ENCODE assay signal across 9 cellular contexts in the genomic region with DNA sequence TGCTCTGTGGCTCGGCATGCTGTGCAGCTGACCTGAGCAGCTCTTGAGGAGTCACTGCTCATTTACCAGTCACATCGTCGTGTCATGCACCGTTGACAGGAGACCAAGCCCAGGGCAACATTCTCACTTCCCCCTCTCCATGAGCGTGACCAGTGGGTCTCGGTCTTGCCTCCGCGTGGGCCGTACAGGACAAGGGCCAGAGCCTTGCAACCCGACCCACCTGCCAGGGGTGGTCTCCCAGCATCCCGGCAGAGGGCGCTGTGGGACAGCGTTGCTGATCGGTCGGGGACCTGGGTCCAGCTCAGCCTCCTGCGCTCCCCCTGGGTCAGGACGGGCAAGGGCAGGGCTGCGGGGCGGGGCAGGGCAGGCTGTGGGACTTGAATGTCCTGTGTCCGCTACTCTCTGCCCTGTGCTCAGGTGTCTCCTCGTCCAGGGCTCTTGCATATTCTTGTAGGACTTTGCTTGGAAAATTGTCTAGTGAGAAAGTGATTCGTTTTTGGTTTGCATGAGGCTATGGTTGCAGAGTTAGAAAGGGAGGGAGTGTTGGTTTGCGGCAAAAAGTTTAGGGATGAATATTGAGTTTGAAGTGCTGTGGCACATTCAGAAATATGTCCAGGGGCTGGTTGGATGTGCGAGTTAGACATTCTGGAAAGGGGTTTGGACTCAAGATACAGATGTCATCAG. TPM values are rescaled to one million over a fixed set of nuclear protein-coding genes. Genes with fewer than 3 reads are reported as not detected.
DNase-seq lines count a peak whose midpoint lies in the region; ATAC-seq, FAIRE-seq and TF ChIP-seq lines count a peak whose summit lies in the region.
"Had no signal": no experiment of that assay in that cellular context is flagged by ENCODE, and none has a peak within 500 bp of the region (broad histone marks: within the 10 kb centered on the region; RNA-seq: fewer than 3 reads in every experiment).

No MANE protein-coding gene starts in this region.

- DNase-seq in Calu3 (peak; percentile 96), HTR-8/SVneo (ENCODE audit: insufficient read length, low spot score) (peak; percentile 89), PC-3 (peak; percentile 88), fibroblast of mammary gland (ENCODE audit: low read depth) (peak; percentile 77), neural crest cell (ENCODE audit: low read depth, low spot score) (peak; percentile 95), stomach (peak; percentile 89)
- DNase-seq in activated T-cell treated with anti-CD3 and anti-CD28 coated beads, Interleukin-2, amount 50 U/mL, for 24 hours, result peak; percentile 90

- H3K27me3 Mint-ChIP-seq in Calu3 (ENCODE audit: unreplicated experiment) (no peaks in the 10 kb centered on the region), neural crest cell (ENCODE audit: low read depth) (peaks cover 4% of the 10 kb centered on the region)
- peaks cover 10% of the 10 kb centered on the region for H3K27me3 Mint-ChIP-seq in activated T-cell treated with anti-CD3 and anti-CD28 coated beads, Interleukin-2, amount 50 U/mL, for 24 hours

- H3K36me3 Mint-ChIP-seq in Calu3 (ENCODE audit: insufficient read depth, unreplicated experiment), result peaks cover 7% of the 10 kb centered on the region
- H3K36me3 Mint-ChIP-seq in activated T-cell treated with anti-CD3 and anti-CD28 coated beads, Interleukin-2, amount 50 U/mL, for 24 hours (ENCODE audit: low read depth), result peaks cover 22% of the 10 kb centered on the region
- peaks cover 10% of the 10 kb centered on the region for H3K36me3 Mint-ChIP-seq in neural crest cell (ENCODE audit: low read depth)

- H4K20me1 ChIP-seq in PC-3 (ENCODE audit: low read length), result peaks cover 6% of the 10 kb centered on the region; the same call in 1 of the 2 replicates

- H3K9me3 ChIP-seq in PC-3 (ENCODE audit: low read length), result no peaks in the 10 kb centered on the region
- H3K9me3 ChIP-seq in stomach, result no peaks in the 10 kb centered on the region

- H3K36me3 ChIP-seq in PC-3 (ENCODE audit: low read depth, low read length) (peaks cover 16% of the 10 kb centered on the region), stomach (peaks cover 15 to 21% (median 20%) of the 10 kb centered on the region in 4 donors)

- POLR2A ChIA-PET in PC-3 (lab: Charles Lee; ENCODE audit: unreplicated experiment), result interaction anchor here (0.6 kb wide), 2 partner anchors 53 to 381 kb away, joined by 3 to 5 read pairs; no protein-coding TSS in a partner anchor

- H3K9me2 ChIP-seq in PC-3 (replicated peaks; ENCODE audit: low read length), result no peaks in the 10 kb centered on the region

- peak overlapping the region; percentile 64 for H3K4me2 ChIP-seq in PC-3 (ENCODE audit: low read length)

- H3K79me2 ChIP-seq in PC-3 (ENCODE audit: low read length), result no peaks in the 10 kb centered on the region

- TF ChIP-seq EP300 in stomach (IDR thresholded peaks at IDR 0.05), result no peak

- no peaks in the 10 kb centered on the region for H3K9me3 Mint-ChIP-seq in Calu3 (ENCODE audit: low read depth, unreplicated experiment)
- no peaks in the 10 kb centered on the region for H3K9me3 Mint-ChIP-seq in activated T-cell treated with anti-CD3 and anti-CD28 coated beads, Interleukin-2, amount 50 U/mL, for 24 hours
- H3K9me3 Mint-ChIP-seq in neural crest cell, result no peaks in the 10 kb centered on the region

- ATAC-seq in GM21367 (IDR thresholded peaks at IDR 0.05; ENCODE audit: unreplicated experiment), result peak; percentile 80
- peak; percentile 87 for ATAC-seq in PC-3

- H3K4me3 Mint-ChIP-seq in Calu3 (ENCODE audit: low read depth, unreplicated experiment) (peak overlapping the region; percentile 12), neural crest cell (peak overlapping the region; percentile 8)
- H3K4me3 Mint-ChIP-seq in activated T-cell treated with anti-CD3 and anti-CD28 coated beads, Interleukin-2, amount 50 U/mL, for 24 hours, result peak overlapping the region; percentile 2

- H3K4me1 ChIP-seq in PC-3 (ENCODE audit: insufficient read depth, low read length) (peaks cover 16% of the 10 kb centered on the region), stomach (peaks cover 0 to 29% (median 10%) of the 10 kb centered on the region in 4 donors)

- no peak overlapping the region for H3K27ac Mint-ChIP-seq in Calu3 (ENCODE audit: unreplicated experiment)
- H3K27ac Mint-ChIP-seq in activated T-cell treated with anti-CD3 and anti-CD28 coated beads, Interleukin-2, amount 50 U/mL, for 24 hours, result peak overlapping the region; percentile 45
- H3K27ac Mint-ChIP-seq in neural crest cell (ENCODE audit: unreplicated experiment), result no peak overlapping the region

- no peak overlapping the region for H3K27ac ChIP-seq in PC-3 (ENCODE audit: low read length)
- H3K27ac ChIP-seq in stomach, result no peak overlapping the region
- H3K27ac ChIP-seq: epithelial cell of prostate had no signal

- H2AFZ ChIP-seq in PC-3 (ENCODE audit: low read length), result peak overlapping the region; percentile 25

- H3K4me1 Mint-ChIP-seq in Calu3 (ENCODE audit: low read depth, unreplicated experiment), result peaks cover 34% of the 10 kb centered on the region
- H3K4me1 Mint-ChIP-seq in activated T-cell treated with anti-CD3 and anti-CD28 coated beads, Interleukin-2, amount 50 U/mL, for 24 hours (ENCODE audit: low read depth), result peaks cover 24% of the 10 kb centered on the region
- peaks cover 6% of the 10 kb centered on the region for H3K4me1 Mint-ChIP-seq in neural crest cell

- no peaks in the 10 kb centered on the region for H3K27me3 ChIP-seq in PC-3 (ENCODE audit: low read length)
- H3K27me3 ChIP-seq in stomach, result no peaks in the 10 kb centered on the region

- peaks cover 17% of the 10 kb centered on the region for H3F3A ChIP-seq in PC-3 (ENCODE audit: low read length, unreplicated experiment)

- WGBS in stomach, 5 donors, result 7 to 26% (median 11%) methylated on average over 8 to 24 of the region's 24 CpGs

- intact Hi-C loops in Calu3 (cut with micrococcal nuclease; ENCODE audit: unreplicated experiment) (loop anchor here (2.0 to 5.0 kb wide), 3 partner anchors 140 to 995 kb away; no protein-coding TSS in a partner anchor), PC-3 (cut with micrococcal nuclease) (loop anchor here (1.0 kb wide), 3 partner anchors 114 to 230 kb away; no protein-coding TSS in a partner anchor), stomach (cut with DNase I; ENCODE audit: low total_unique reads) (loop anchor here (10.0 kb wide), 1 partner anchor 992 kb away; no protein-coding TSS in a partner anchor)

- CTCF ChIA-PET in Calu3 (lab: Charles Lee) (interaction anchor here (0.6 to 2.7 kb wide), 13 partner anchors 8 to 1317 kb away, joined by 3 to 28 read pairs (median 7); partner anchors contain the start of gene EIF4G2), PC-3 (lab: Charles Lee) (interaction anchor here (0.5 to 2.5 kb wide), 15 partner anchors 11 to 235 kb away, joined by 3 to 18 read pairs (median 5); partner anchors contain the start of genes EIF4G2 and ZBED5)

- FAIRE-seq in HTR-8/SVneo (lab: Jason Lieb, UNC), result peak; percentile 97

- no peak overlapping the region for H3K9ac ChIP-seq in PC-3 (ENCODE audit: low read length)

- BruUV-seq in Calu3 (replicated peaks; lab: Mats Ljungman, UMichigan) (no TSS peak), PC-3 (replicated peaks; lab: Mats Ljungman, UMichigan) (no TSS peak)

- TF ChIP-seq CTCF in Calu3 (IDR thresholded peaks at IDR 0.05; ENCODE audit: unreplicated experiment) (peak; percentile 89), PC-3 (conservative IDR thresholded peaks at IDR 0.05; ENCODE audit: low read depth, low read length) (peak; percentile 92), fibroblast of mammary gland (conservative IDR thresholded peaks at IDR 0.05; ENCODE audit: control insufficient read depth, insufficient read depth, low read depth, low read length) (peak; percentile 87), neural crest cell (conservative IDR thresholded peaks at IDR 0.05) (peak; percentile 95), stomach (IDR thresholded peaks at IDR 0.05) (peak in 5 of 7 experiments; percentile 83 to 93 (median 89))

- TF ChIP-seq POLR2A in stomach (IDR thresholded peaks at IDR 0.05), result no peak

- H3K4me3 ChIP-seq in PC-3 (ENCODE audit: low read length) (peak overlapping the region; percentile 28; the same call in 1 of the 2 replicates), fibroblast of mammary gland (ENCODE audit: control insufficient read depth, low read depth, low read length) (no peak overlapping the region), stomach (peak overlapping the region in 1 of 4 donors; percentile 23)

RNA-seq across cellular contexts. Expression of gene EIF4G2, which starts 16.2 kb away (rescaled TPM):
- total RNA-seq in Calu3 (2022), result 690 and 772 TPM in 2 replicates
- 999 and 1,007 TPM in 2 replicates for total RNA-seq in PC-3 (2014; rRNA removed)
- 1,284 and 1,333 TPM in 2 replicates for total RNA-seq in neural crest cell
- 100 to 1,000 TPM; 344 to 576 (median 400) TPM for total RNA-seq in stomach
- 100 to 1,000 TPM; 182 to 291 (median 286) TPM for polyA plus RNA-seq in stomach

RNA-seq across cellular contexts. Expression of gene CTR9, which starts 41.5 kb away (rescaled TPM):
- total RNA-seq in Calu3 (2022) (31.4 and 34.0 TPM in 2 replicates), PC-3 (2014; rRNA removed) (20.0 and 21.9 TPM in 2 replicates), neural crest cell (39.0 and 39.8 TPM in 2 replicates), stomach (10 to 100 TPM in 3 of 5 donors, 1 to 10 TPM in 2; 9.3 to 39.5 (median 21.9) TPM)
- polyA plus RNA-seq in stomach, result 10 to 100 TPM in 2 of 3 donors, 1 to 10 TPM in 1; 9.1 to 10.4 (median 10.4) TPM
